ENCODE assay signal across 15 cellular contexts in the genomic region with DNA sequence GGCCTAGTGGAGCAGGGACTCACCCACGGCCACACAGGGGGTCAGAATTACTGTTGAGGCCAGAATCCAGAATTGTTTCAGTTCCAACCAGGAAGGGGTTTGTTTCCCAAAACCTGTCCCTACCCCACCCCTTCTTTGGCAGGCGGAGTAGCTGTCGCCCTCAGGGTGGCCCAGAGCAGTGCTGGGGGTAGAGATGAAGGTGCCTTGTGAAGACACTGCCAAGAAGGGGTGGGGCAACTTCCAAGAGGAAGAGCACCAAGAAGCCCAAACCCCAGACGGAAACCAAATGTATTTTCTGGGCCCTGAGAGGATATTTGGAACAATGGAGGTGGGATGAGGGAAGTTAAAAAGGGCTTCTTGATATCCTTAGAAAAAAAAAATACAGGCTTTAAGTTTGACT. TPM values are rescaled to one million over a fixed set of nuclear protein-coding genes. Genes with fewer than 3 reads are reported as not detected.
DNase-seq lines count a peak whose midpoint lies in the region; ATAC-seq, FAIRE-seq and TF ChIP-seq lines count a peak whose summit lies in the region.
"Had no signal": no experiment of that assay in that cellular context is flagged by ENCODE, and none has a peak within 500 bp of the region (broad histone marks: within the 10 kb centered on the region; RNA-seq: fewer than 3 reads in every experiment).

No MANE protein-coding gene starts in this region.

- CTCF ChIA-PET in A673 (lab: Charles Lee), result no interaction called here

- no peak for TF ChIP-seq POLR2A in gastrocnemius medialis (IDR thresholded peaks at IDR 0.05)

- H3K4me2 ChIP-seq in keratinocyte (ENCODE audit: control insufficient read depth, extremely low read depth, insufficient read depth, low read depth, low read length), result no peak overlapping the region

- no peak for TF ChIP-seq CTCF in A673 (conservative IDR thresholded peaks at IDR 0.05; ENCODE audit: low read depth, low read length)
- no peak for TF ChIP-seq CTCF in ascending aorta (IDR thresholded peaks at IDR 0.05)
- no peak for TF ChIP-seq CTCF in keratinocyte (optimal IDR thresholded peaks at IDR 0.05 in 1 of 3, IDR thresholded peaks at IDR 0.05 in 1 of 3, conservative IDR thresholded peaks at IDR 0.05 in 1 of 3; ENCODE audit: extremely low read depth in 1 of 3, insufficient read depth in 2 of 3, low read length in 3 of 3)
- TF ChIP-seq CTCF in gastrocnemius medialis (IDR thresholded peaks at IDR 0.05 in 4 of 5, conservative IDR thresholded peaks at IDR 0.05 in 1 of 5), result no peak

- FAIRE-seq in keratinocyte (lab: Jason Lieb, UNC), result no peak

- intact Hi-C loops in A673 (cut with micrococcal nuclease; ENCODE audit: unreplicated experiment), result no loop called here
- intact Hi-C loops in ascending aorta (cut with DNase I), result no loop called here
- intact Hi-C loops in gastrocnemius medialis (cut with DNase I; ENCODE audit: low total_unique reads), result no loop called here

- no peaks in the 10 kb centered on the region for H3K9me3 ChIP-seq in A673 (ENCODE audit: low read depth, low read length, poor library complexity, severe bottlenecking)
- H3K9me3 ChIP-seq in ascending aorta, result no peaks in the 10 kb centered on the region
- H3K9me3 ChIP-seq in keratinocyte (ENCODE audit: control insufficient read depth, low read depth, low read length), result no peaks in the 10 kb centered on the region
- H3K9me3 ChIP-seq in gastrocnemius medialis, result no peaks in the 10 kb centered on the region

- H3K36me3 ChIP-seq in A673 (ENCODE audit: insufficient read depth, low read length, poor library complexity, severe bottlenecking), result no peaks in the 10 kb centered on the region
- H3K36me3 ChIP-seq in ascending aorta, result no peaks in the 10 kb centered on the region
- H3K36me3 ChIP-seq in keratinocyte (ENCODE audit: control insufficient read depth in 2 of 2, extremely low read depth in 1 of 2, insufficient read depth in 2 of 2, low read length in 2 of 2), result peaks cover 3 to 6% of the 10 kb centered on the region in 2 experiments
- H3K36me3 ChIP-seq in gastrocnemius medialis, result no peaks in the 10 kb centered on the region

- H3K4me1 ChIP-seq in A673 (ENCODE audit: insufficient read depth, low read length, poor library complexity, severe bottlenecking) (peaks cover 18% of the 10 kb centered on the region), ascending aorta (peaks cover 38 to 72% of the 10 kb centered on the region in 2 donors), keratinocyte (ENCODE audit: control insufficient read depth, extremely low read depth, insufficient read depth, low read length) (peaks cover 73% of the 10 kb centered on the region), gastrocnemius medialis (peaks cover 63 to 65% of the 10 kb centered on the region in 2 donors)

- H3K9ac ChIP-seq in keratinocyte (ENCODE audit: control insufficient read depth, extremely low read depth, insufficient read depth, low read length), result no peak overlapping the region

- in situ Hi-C loops in gastrocnemius medialis (cut with MboI; ENCODE audit: low sequenced_read_pairs in 4 of 4), result no loop called here

- DNase-seq in A673 (ENCODE audit: low spot score) (no peak), ascending aorta (ENCODE audit: low spot score in 2 of 2) (no peak), keratinocyte (ENCODE audit: low read depth, low spot score) (no peak), gastrocnemius medialis (no peak), C1 segment of cervical spinal cord (lab: John Stamatoyannopoulos, UW) (no peak)
- DNase-seq: activated CD4-positive, CD25-positive, alpha-beta regulatory T cell; activated T-cell treated with anti-CD3 and anti-CD28 coated beads, Interleukin-2, amount 50 U/mL, for 1 hour; amygdala; DMS53; Kasumi-1; NCI-H2029 treated with DMSO at 0.1 percent for 48 hours; retina had no signal

- peaks cover 69% of the 10 kb centered on the region for H3K79me2 ChIP-seq in keratinocyte (ENCODE audit: control insufficient read depth, insufficient read depth, low read length)

- BruUV-seq in A673 (replicated peaks; lab: Mats Ljungman, UMichigan), result no TSS peak

- POLR2A ChIA-PET in A673 (lab: Charles Lee; ENCODE audit: low non-redundant PET), result no interaction called here

- peaks cover 2% of the 10 kb centered on the region for H4K20me1 ChIP-seq in keratinocyte (ENCODE audit: control insufficient read depth, extremely low read depth, insufficient read depth, low read length)

- H3K4me3 ChIP-seq in A673 (ENCODE audit: low read depth, low read length, poor library complexity, severe bottlenecking) (no peak overlapping the region), ascending aorta (no peak overlapping the region), keratinocyte (ENCODE audit: control insufficient read depth in 2 of 3, extremely low read depth in 1 of 3, insufficient read depth in 2 of 3, low read depth in 1 of 3, low read length in 3 of 3) (no peak overlapping the region), gastrocnemius medialis (no peak overlapping the region)

- peak overlapping the region; percentile 37 for H3K27ac ChIP-seq in A673 (ENCODE audit: low read depth, low read length, poor library complexity, severe bottlenecking)
- H3K27ac ChIP-seq in ascending aorta, result peak overlapping the region; percentile 76 to 78
- peak overlapping the region; percentile 44 for H3K27ac ChIP-seq in keratinocyte (ENCODE audit: control insufficient read depth, insufficient read depth, low read length)
- peak overlapping the region; percentile 67 to 90 (median 89) for H3K27ac ChIP-seq in gastrocnemius medialis

- ATAC-seq in gastrocnemius medialis (no peak), HG02798 (IDR thresholded peaks at IDR 0.05; ENCODE audit: poor library complexity, unreplicated experiment) (no peak), HG03354 (IDR thresholded peaks at IDR 0.05; ENCODE audit: poor library complexity, severe bottlenecking, unreplicated experiment) (no peak), HG03342 (IDR thresholded peaks at IDR 0.05; ENCODE audit: unreplicated experiment) (no peak)

- H2AFZ ChIP-seq in keratinocyte (ENCODE audit: control insufficient read depth, low read length), result no peak overlapping the region

- dilution Hi-C loops in keratinocyte (cut with MboI; ENCODE audit: extremely low pct_ligation_motif_present, low sequenced_read_pairs), result no loop called here

- H3K27me3 ChIP-seq in A673 (replicated peaks; ENCODE audit: insufficient read depth, low read depth, low read length, poor library complexity) (no peaks in the 10 kb centered on the region), ascending aorta (no peaks in the 10 kb centered on the region), keratinocyte (ENCODE audit: control insufficient read depth, extremely low read depth, insufficient read depth, low read length) (no peaks in the 10 kb centered on the region), gastrocnemius medialis (no peaks in the 10 kb centered on the region)

- peaks cover 14% of the 10 kb centered on the region for H3K9me1 ChIP-seq in keratinocyte (ENCODE audit: control insufficient read depth, extremely low read depth, insufficient read depth, low read length)

RNA-seq across cellular contexts. Expression of a gene that starts 11.4 kb away (rescaled TPM):
- total RNA-seq in A673 (2021), result 44.0 and 46.7 TPM in 2 replicates
- 71.5 TPM for total RNA-seq in ascending aorta
- polyA plus RNA-seq in keratinocyte, result 24.9 to 43.5 TPM (median 36.2 TPM) in 3 replicates
- 8.3 TPM for polyA plus RNA-seq in keratinocyte (2011; ENCODE audit: low read depth)
- polyA plus RNA-seq in keratinocyte (2011; cell fraction: cytosol; rRNA removed), result 31.9 and 37.2 TPM in 2 replicates
- 106 and 123 TPM in 2 replicates for polyA plus RNA-seq in keratinocyte (2011; cell fraction: nucleus; rRNA removed)
- polyA plus RNA-seq in keratinocyte (2012; ENCODE audit: low replicate concordance), result 21.8 and 60.7 TPM in 2 replicates
- 60.2 to 180 TPM (median 69.9 TPM) in 3 replicates for polyA minus RNA-seq in keratinocyte
- 62.7 TPM for polyA minus RNA-seq in keratinocyte (2011; cell fraction: cytosol; rRNA and poly(A)+ RNA removed)
- polyA minus RNA-seq in keratinocyte (2011; cell fraction: nucleus; rRNA and poly(A)+ RNA removed), result 122 and 151 TPM in 2 replicates
- 10 to 100 TPM; 36.1 to 70.5 (median 50.5) TPM for total RNA-seq in gastrocnemius medialis

RNA-seq across cellular contexts. Expression of a gene that starts 47.0 kb away (rescaled TPM):
- 1,789 and 1,909 TPM in 2 replicates for total RNA-seq in A673 (2021)
- total RNA-seq in ascending aorta, result 1,928 TPM
- 3,540 to 4,624 TPM (median 3,588 TPM) in 3 replicates for polyA plus RNA-seq in keratinocyte
- 630 TPM for polyA plus RNA-seq in keratinocyte (2011; ENCODE audit: low read depth)
- 6,466 and 6,976 TPM in 2 replicates for polyA plus RNA-seq in keratinocyte (2011; cell fraction: cytosol; rRNA removed)
- polyA plus RNA-seq in keratinocyte (2011; cell fraction: nucleus; rRNA removed), result 1,255 and 1,377 TPM in 2 replicates
- polyA plus RNA-seq in keratinocyte (2012; ENCODE audit: low replicate concordance), result 2,935 and 4,321 TPM in 2 replicates
- 778 to 1,315 TPM (median 1,196 TPM) in 3 replicates for polyA minus RNA-seq in keratinocyte
- 781 TPM for polyA minus RNA-seq in keratinocyte (2011; cell fraction: cytosol; rRNA and poly(A)+ RNA removed)
- 129 and 187 TPM in 2 replicates for polyA minus RNA-seq in keratinocyte (2011; cell fraction: nucleus; rRNA and poly(A)+ RNA removed)
- total RNA-seq in gastrocnemius medialis, result 1,000 to 10,000 TPM; 1,865 to 2,215 (median 2,024) TPM

Comparison
In these comparisons a context has a peak if more than half of its experiments do, and no peak if none do; other contexts are left out.
1. H3K27ac ChIP-seq: peak in every context shown above with its lines; median percentile 89 in gastrocnemius medialis; 77 in ascending aorta; 44 in keratinocyte; 37 in A673.